In the genomic region with DNA sequence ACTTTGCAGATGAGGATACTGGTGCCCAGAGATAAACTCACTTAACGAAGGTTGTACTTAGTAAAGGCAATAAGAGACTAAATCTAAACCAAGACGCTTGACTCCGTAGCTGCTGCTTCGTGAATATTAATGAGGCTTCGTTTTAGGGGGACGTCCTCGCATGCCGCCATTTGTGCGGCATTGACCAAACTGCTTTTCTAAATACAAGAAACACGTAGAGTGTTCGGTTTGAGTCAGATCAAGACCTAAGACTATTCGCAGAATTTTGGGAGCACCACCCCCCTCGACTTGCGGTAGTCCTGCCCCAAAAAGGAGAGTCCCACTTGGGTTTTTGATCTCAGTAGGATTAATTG, we compare ENCODE assay signal across 9 cellular contexts. TPM values are rescaled to one million over a fixed set of nuclear protein-coding genes. Genes with fewer than 3 reads are reported as not detected.
DNase-seq lines count a peak whose midpoint lies in the region; ATAC-seq and TF ChIP-seq lines count a peak whose summit lies in the region.
"Had no signal": no experiment of that assay in that cellular context is flagged by ENCODE, and none has a peak within 500 bp of the region (broad histone marks: within the 10 kb centered on the region; RNA-seq: fewer than 3 reads in every experiment).

No MANE protein-coding gene starts in this region.

- no peak for ATAC-seq in effector memory CD8-positive, alpha-beta T cell (replicated peaks)
- no peak for ATAC-seq in GM21423 (IDR thresholded peaks at IDR 0.05; ENCODE audit: unreplicated experiment)

- CTCF ChIA-PET in PC-9 (lab: Charles Lee), result no interaction called here

- H3K9ac ChIP-seq in parathyroid adenoma, result no peak overlapping the region

- peaks cover 0 to 1% of the 10 kb centered on the region in 2 donors for H3K9me3 Mint-ChIP-seq in effector memory CD8-positive, alpha-beta T cell

- peak overlapping the region; percentile 96 to 98 for H3K27ac Mint-ChIP-seq in effector memory CD8-positive, alpha-beta T cell

- H4K20me1 ChIP-seq in PC-9 (ENCODE audit: insufficient read depth), result peaks cover 59% of the 10 kb centered on the region

- H3K27me3 ChIP-seq in PC-9 (ENCODE audit: insufficient read depth, low read depth), result no peaks in the 10 kb centered on the region
- no peaks in the 10 kb centered on the region for H3K27me3 ChIP-seq in parathyroid adenoma (ENCODE audit: control insufficient read depth, insufficient read depth, low read length)

- H3K4me1 ChIP-seq in PC-9 (replicated peaks; ENCODE audit: insufficient read depth) (peaks cover 41% of the 10 kb centered on the region), parathyroid adenoma (peaks cover 14% of the 10 kb centered on the region)

- intact Hi-C loops in PC-9 (cut with micrococcal nuclease; ENCODE audit: unreplicated experiment), result loop anchor here (5.0 kb wide), 1 partner anchor 636 kb away; no protein-coding TSS in a partner anchor

- H3K27ac ChIP-seq in PC-9 (peak overlapping the region; percentile 92), parathyroid adenoma (no peak overlapping the region)

- H2AFZ ChIP-seq in PC-9 (no peak overlapping the region), parathyroid adenoma (no peak overlapping the region)

- DNase-seq in PC-9, result no peak
- DNase-seq in effector memory CD8-positive, alpha-beta T cell, result no peak
- no peak for DNase-seq in epidermal melanocyte (ENCODE audit: insufficient read length, low spot score)
- no peak for DNase-seq in inferior parietal cortex (ENCODE audit: extremely low spot score)
- DNase-seq in GM13976 (ENCODE audit: low spot score), result no peak

- H3K79me2 ChIP-seq in PC-9 (ENCODE audit: low read depth) (peaks cover 75% of the 10 kb centered on the region), parathyroid adenoma (peaks cover 46% of the 10 kb centered on the region)

- peaks cover 56% of the 10 kb centered on the region for H3F3A ChIP-seq in PC-9 (ENCODE audit: insufficient read depth, low read depth)

- peaks cover 53% of the 10 kb centered on the region in 2 donors for H3K4me1 Mint-ChIP-seq in effector memory CD8-positive, alpha-beta T cell (ENCODE audit: low read depth in 2 of 2)

- H3K4me3 ChIP-seq in GM08714 (ENCODE audit: low read length) (peak overlapping the region; percentile 84), PC-9 (peak overlapping the region; percentile 85), parathyroid adenoma (ENCODE audit: low read depth, low read length) (peak overlapping the region; percentile 94)

- no peaks in the 10 kb centered on the region for H3K27me3 Mint-ChIP-seq in effector memory CD8-positive, alpha-beta T cell

- H3K4me2 ChIP-seq in PC-9, result peak overlapping the region; percentile 93
- peak overlapping the region; percentile 91 for H3K4me2 ChIP-seq in parathyroid adenoma (ENCODE audit: low read length)

- H3K36me3 ChIP-seq in PC-9 (ENCODE audit: low read depth) (peaks cover 52% of the 10 kb centered on the region), parathyroid adenoma (ENCODE audit: control insufficient read depth, insufficient read depth, low read length) (no peaks in the 10 kb centered on the region)

- H3K9me3 ChIP-seq in PC-9 (ENCODE audit: insufficient read depth, low read depth) (no peaks in the 10 kb centered on the region), parathyroid adenoma (ENCODE audit: control insufficient read depth, low read length) (no peaks in the 10 kb centered on the region)

- no peak for TF ChIP-seq CTCF in PC-9 (conservative IDR thresholded peaks at IDR 0.05)
- TF ChIP-seq CTCF in parathyroid adenoma (IDR thresholded peaks at IDR 0.05), result no peak
- TF ChIP-seq CTCF in GM13976 (IDR thresholded peaks at IDR 0.05; ENCODE audit: borderline replicate concordance, control extremely low read depth, extremely low read depth, insufficient read depth, missing control alignments), result no peak

- H3K4me3 Mint-ChIP-seq in effector memory CD8-positive, alpha-beta T cell, result peak overlapping the region; percentile 89 to 92

- H3K36me3 Mint-ChIP-seq in effector memory CD8-positive, alpha-beta T cell (ENCODE audit: insufficient read depth), result peaks cover 67% of the 10 kb centered on the region

- BruUV-seq in PC-9 (replicated peaks; lab: Mats Ljungman, UMichigan), result TSS peak; percentile 38

- in situ Hi-C loops in GM13976 (cut with MboI; ENCODE audit: low sequenced_read_pairs, unreplicated experiment), result no loop called here

- POLR2A ChIA-PET in PC-9 (lab: Charles Lee; ENCODE audit: unreplicated experiment), result interaction anchor here (0.6 kb wide), 1 partner anchor 618 kb away, joined by 3 read pairs; a partner anchor contains a TSS

- H3K9me2 ChIP-seq in PC-9 (ENCODE audit: insufficient read depth), result no peaks in the 10 kb centered on the region

RNA-seq across cellular contexts. Expression of a gene that starts 1.1 kb away (rescaled TPM):
- total RNA-seq in PC-9 (2021), result 2,285 and 2,364 TPM in 2 replicates

RNA-seq across cellular contexts. Expression of a gene that starts 30.7 kb away (rescaled TPM):
- total RNA-seq in PC-9 (2021), result 0.52 and 1.1 TPM in 2 replicates
- total RNA-seq: M059J had no signal
